1 cellular context compared by ENCODE assay signal in genomic region chr22:45768490-45768889, GRCh38.
TF ChIP-seq lines count a peak whose summit lies in the region.

No MANE protein-coding gene starts in this region.

TF ChIP-seq in H1, 55 proteins besides CTCF, POLR2A, EP300 and RAD21:
- peak; percentile 56 for TF ChIP-seq CHD7 (IDR thresholded peaks at IDR 0.05; ENCODE audit: insufficient replicate concordance, low read length)
- TF ChIP-seq SIX5 (IDR thresholded peaks at IDR 0.05; ENCODE audit: low read depth, low read length), result no peak
- no peak for TF ChIP-seq GABPA (IDR thresholded peaks at IDR 0.05; ENCODE audit: borderline replicate concordance, insufficient read depth, low read length)
- TF ChIP-seq HDAC2 (IDR thresholded peaks at IDR 0.05; ENCODE audit: borderline replicate concordance in 1 of 2, low read depth in 2 of 2, low read length in 2 of 2), result no peak
- TF ChIP-seq SIN3A (conservative IDR thresholded peaks at IDR 0.05 in 1 of 2, IDR thresholded peaks at IDR 0.05 in 1 of 2; ENCODE audit: low read depth in 1 of 2, low read length in 2 of 2), result peak; percentile 66 to 83; a peak in 2 of 4 replicates
